1 cellular context compared by ENCODE assay signal in the genomic region with DNA sequence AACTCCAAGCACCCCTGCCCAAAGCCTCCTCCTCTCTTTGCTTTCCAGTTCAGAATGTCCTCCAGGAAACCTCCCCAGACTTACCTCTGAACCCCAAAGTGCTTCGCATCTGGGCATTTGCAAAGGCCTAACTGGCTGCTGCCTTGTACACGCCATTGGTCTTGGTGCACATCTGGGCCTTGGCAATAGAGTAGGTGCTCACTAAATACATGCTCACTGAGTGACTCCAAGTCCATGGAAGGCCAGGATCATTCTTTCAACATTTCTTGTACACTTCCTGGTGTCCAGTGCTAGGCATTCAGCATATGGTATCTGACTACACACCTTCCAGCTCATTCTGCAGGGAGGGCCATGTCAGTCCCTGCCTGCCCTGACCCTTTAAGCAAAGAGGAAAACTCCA.
TF ChIP-seq lines count a peak whose summit lies in the region.

No MANE protein-coding gene starts in this region.

TF ChIP-seq in K562, 482 proteins besides CTCF, POLR2A, EP300 and RAD21:
- TF ChIP-seq ZNF3 (CRISPR knock-in tag; IDR thresholded peaks at IDR 0.05) (peak; percentile 80; the same call in 1 of the 2 replicates), PHF21A (IDR thresholded peaks at IDR 0.05; ENCODE audit: borderline replicate concordance, low read depth) (no peak), NR2F6 (CRISPR knock-in tag; IDR thresholded peaks at IDR 0.05) (no peak)
- TF ChIP-seq, protein P1, sequence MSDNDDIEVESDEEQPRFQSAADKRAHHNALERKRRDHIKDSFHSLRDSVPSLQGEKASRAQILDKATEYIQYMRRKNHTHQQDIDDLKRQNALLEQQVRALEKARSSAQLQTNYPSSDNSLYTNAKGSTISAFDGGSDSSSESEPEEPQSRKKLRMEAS (CRISPR knock-in tag; IDR thresholded peaks at IDR 0.05): no peak
